8 cellular contexts compared by ENCODE assay signal in genomic region chr9:137200311-137201204, GRCh38. TPM values are rescaled to one million over a fixed set of nuclear protein-coding genes. Genes with fewer than 3 reads are reported as not detected.
A peak's percentile ranks its signal among the peaks of the same experiment; 100 is the strongest.
DNase-seq lines count a peak whose midpoint lies in the region; ATAC-seq, FAIRE-seq and TF ChIP-seq lines count a peak whose summit lies in the region.

TSS of gene TPRN (minus strand) at chr9:137200741. CDS start at chr9:137200711, 30 bp downstream.

- peaks cover 12% of the 10 kb centered on the region for H3F3A ChIP-seq in SU-DHL-6 (ENCODE audit: insufficient read depth)

- peak; percentile 91 for ATAC-seq in HG02678 (IDR thresholded peaks at IDR 0.05; ENCODE audit: unreplicated experiment)
- peak; percentile 95 for ATAC-seq in Right ventricle myocardium superior (ENCODE audit: poor library complexity)
- ATAC-seq in pancreas = peak; percentile 75 to 89 (median 80)

- peak within 1 kb of the TSS; percentile 80 for H3K9ac ChIP-seq in SU-DHL-6 (ENCODE audit: low read length)

- H3K4me3 ChIP-seq in SU-DHL-6 (ENCODE audit: insufficient read depth, low read length, poor library complexity, severe bottlenecking) (peak within 1 kb of the TSS; percentile 68), pancreas (peak within 1 kb of the TSS; percentile 48 to 80 (median 60)), tibial nerve (peak within 1 kb of the TSS; percentile 54 to 72 (median 64))

- H3K36me3 ChIP-seq in SU-DHL-6 (ENCODE audit: low read length) (no peaks in the 10 kb centered on the region), pancreas (no peaks in the 10 kb centered on the region), tibial nerve (no peaks in the 10 kb centered on the region)

- DNase-seq in NCI-H128 (lab: John Stamatoyannopoulos, UW; ENCODE audit: unreplicated experiment) (peak; percentile 99), Right ventricle myocardium superior (peak; percentile 100), pancreas (peak; percentile 98 to 100 (median 100)), tibial nerve (ENCODE audit: low spot score in 2 of 2) (peak; percentile 99)
- DNase-seq in activated naive CD8-positive, alpha-beta T cell treated with anti-CD3 and anti-CD28 coated beads, Interleukin-2, amount 50 U/mL, for 16 hours (ENCODE audit: low read depth, low spot score) = peak; percentile 99

- H3K27ac ChIP-seq in SU-DHL-6 (ENCODE audit: low read depth, low read length) (peak within 1 kb of the TSS; percentile 62), pancreas (peak within 1 kb of the TSS; percentile 83 to 90 (median 85)), tibial nerve (peak within 1 kb of the TSS in 3 of 4 donors; percentile 81 to 88 (median 83))

- peak in 1 of 2 donors; percentile 71 for TF ChIP-seq EP300 in tibial nerve (IDR thresholded peaks at IDR 0.05)

- H4K20me1 ChIP-seq in SU-DHL-6 (ENCODE audit: low read depth, low read length) = no peaks in the 10 kb centered on the region

- no peaks in the 10 kb centered on the region for H3K27me3 ChIP-seq in SU-DHL-6 (ENCODE audit: low read length)
- H3K27me3 ChIP-seq in pancreas = no peaks in the 10 kb centered on the region
- no peaks in the 10 kb centered on the region for H3K27me3 ChIP-seq in tibial nerve

- peak; percentile 20 for FAIRE-seq in pancreas (lab: Jason Lieb, UNC)

- TF ChIP-seq POLR2A in GM10847 (IDR thresholded peaks at IDR 0.05; ENCODE audit: extremely low read depth, insufficient read length) (peak; percentile 90), tibial nerve (IDR thresholded peaks at IDR 0.05) (peak; percentile 46 to 88)

- peaks cover 12 to 33% (median 15%) of the 10 kb centered on the region in 3 donors for H3K4me1 ChIP-seq in pancreas
- peaks cover 13 to 84% (median 48%) of the 10 kb centered on the region in 4 donors for H3K4me1 ChIP-seq in tibial nerve

- no peak for TF ChIP-seq CTCF in SU-DHL-6 (IDR thresholded peaks at IDR 0.05; ENCODE audit: insufficient read depth, low read length, poor library complexity, severe bottlenecking)
- no peak for TF ChIP-seq CTCF in pancreas (IDR thresholded peaks at IDR 0.05)
- TF ChIP-seq CTCF in tibial nerve (IDR thresholded peaks at IDR 0.05) = peak in 1 of 5 experiments; percentile 49

- intact Hi-C loops in Right ventricle myocardium superior (cut with DNase I) = no loop called here
- intact Hi-C loops in pancreas (cut with DNase I) = no loop called here

- peaks cover 15% of the 10 kb centered on the region for H3K79me2 ChIP-seq in SU-DHL-6 (ENCODE audit: insufficient read depth, low read length)

- H3K9me3 ChIP-seq in SU-DHL-6 (ENCODE audit: insufficient read depth, low read length) (no peaks in the 10 kb centered on the region), pancreas (no peaks in the 10 kb centered on the region), tibial nerve (no peaks in the 10 kb centered on the region)

- no peaks in the 10 kb centered on the region for H3K9me2 ChIP-seq in SU-DHL-6 (replicated peaks; ENCODE audit: insufficient read depth, low read length)

- H2AFZ ChIP-seq in SU-DHL-6 (ENCODE audit: low read depth, low read length, severe bottlenecking) = no peak within 1 kb of the TSS

- 0 to 1% methylated on average over 72 to 118 of the region's 118 CpGs for WGBS in pancreas, 2 donors
- 0% methylated on average over 23 to 56 of the region's 118 CpGs for WGBS in tibial nerve, 2 donors

- peak within 1 kb of the TSS; percentile 69 for H3K4me2 ChIP-seq in SU-DHL-6 (ENCODE audit: low read depth, low read length, poor library complexity, severe bottlenecking)

RNA-seq across cellular contexts. Expression of gene TPRN, which starts in this region (rescaled TPM):
- total RNA-seq in Right ventricle myocardium superior (19.0 TPM), pancreas (100 to 1,000 TPM in 1 of 6 donors, 10 to 100 TPM in 5; 50.3 to 110 (median 74.8) TPM), tibial nerve (10 to 100 TPM in 1 of 4 donors, 1 to 10 TPM in 3; 6.8 to 12.3 (median 8.9) TPM)
- polyA plus RNA-seq in pancreas = 10 to 100 TPM; 48.7 to 66.5 TPM

Comparison
In these comparisons a context has a peak if more than half of its experiments do, and no peak if none do; other contexts are left out.
1. Peak in every context shown above with its lines: DNase-seq, ATAC-seq, H3K4me3 ChIP-seq and H3K27ac ChIP-seq.